Comparison of ENCODE assay signal across 1 cellular context in genomic region chr16:58020628-58021521, GRCh38.
TF ChIP-seq lines count a peak whose summit lies in the region.

No MANE protein-coding gene starts in this region.

TF ChIP-seq in SK-N-SH treated with all-trans-retinoic acid at 6 μM for 48 hours, 23 proteins besides CTCF, POLR2A, EP300 and RAD21 (continued from another document):
- TF ChIP-seq CSRNP3 (CRISPR knock-in tag; IDR thresholded peaks at IDR 0.05), result no peak
TF ChIP-seq in SK-N-SH treated with all-trans-retinoic acid at 6 μM for 48 hours: peak in this region for 0.
